In the genomic region with DNA sequence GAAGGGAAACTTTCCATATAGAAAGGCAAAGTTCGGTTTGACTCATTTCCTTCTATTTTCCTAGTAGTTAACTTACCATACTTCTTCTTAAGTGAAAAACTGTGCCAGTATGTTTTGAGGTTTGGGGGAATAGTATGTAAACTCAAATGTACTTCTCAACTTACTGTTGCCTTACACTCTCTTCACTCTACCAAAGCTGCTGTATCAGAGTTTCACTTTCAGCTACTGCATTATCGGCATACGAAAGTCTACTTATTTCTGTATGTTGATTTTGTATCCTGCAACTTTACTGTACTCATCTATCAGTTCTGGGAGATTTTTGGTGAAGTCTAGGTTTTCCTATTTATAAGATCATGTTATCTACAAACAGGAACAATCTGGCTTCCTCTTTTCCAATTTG, we compare ENCODE assay signal across 15 cellular contexts.
DNase-seq lines count a peak whose midpoint lies in the region; ATAC-seq, FAIRE-seq and TF ChIP-seq lines count a peak whose summit lies in the region.
"Had no signal": no experiment of that assay in that cellular context is flagged by ENCODE, and none has a peak within 500 bp of the region (broad histone marks: within the 10 kb centered on the region; RNA-seq: fewer than 3 reads in every experiment).

No MANE protein-coding gene starts in this region.

- H3K18ac ChIP-seq in H1 (ENCODE audit: extremely low read depth, low read length), result no peak overlapping the region

- H3K79me2 ChIP-seq in PC-9 (ENCODE audit: low read depth) (no peaks in the 10 kb centered on the region), H1 (ENCODE audit: control insufficient read depth in 1 of 2, insufficient read depth in 2 of 2, low read length in 2 of 2) (no peaks in the 10 kb centered on the region)

- H3F3A ChIP-seq in PC-9 (ENCODE audit: insufficient read depth, low read depth), result no peaks in the 10 kb centered on the region

- H4K8ac ChIP-seq in H1 (ENCODE audit: extremely low read depth, insufficient read depth, low read length), result no peak overlapping the region

- 90% methylated on average over 3 of the region's 3 CpGs; no CpG with 5 or more reads in 1 of the 2 experiments for WGBS in H1 (ENCODE audit: extremely low coverage in 1 of 2, insufficient coverage in 1 of 2, insufficient read length in 1 of 2, insufficient replicate concordance in 2 of 2, low coverage in 1 of 2, low lambda C conversion rate in 2 of 2, missing lambda C conversion rate in 1 of 2), 2 experiments

- no peak for TF ChIP-seq RAD21 in H1 (IDR thresholded peaks at IDR 0.05 in 1 of 2, conservative IDR thresholded peaks at IDR 0.05 in 1 of 2; ENCODE audit: low read depth in 2 of 2, low read length in 2 of 2)

- H2AK5ac ChIP-seq in H1 (ENCODE audit: low read depth, low read length), result no peak overlapping the region

- H3K27me3 Mint-ChIP-seq in Calu3 (ENCODE audit: unreplicated experiment), result no peaks in the 10 kb centered on the region
- H3K27me3 Mint-ChIP-seq in activated naive CD4-positive, alpha-beta T cell treated with anti-CD3 and anti-CD28 coated beads, Interleukin-2, amount 10 ng/mL, durations not matched to agents 7 days and 5 days, result no peaks in the 10 kb centered on the region

- H3K36me3 ChIP-seq in PC-9 (ENCODE audit: low read depth), result no peaks in the 10 kb centered on the region
- no peaks in the 10 kb centered on the region for H3K36me3 ChIP-seq in H1 (ENCODE audit: control insufficient read depth in 2 of 4, insufficient read depth in 4 of 4, low read length in 3 of 4)
- no peaks in the 10 kb centered on the region for H3K36me3 ChIP-seq in kidney (ENCODE audit: control insufficient read depth in 1 of 2, insufficient read depth in 2 of 2, low read length in 2 of 2)

- H3K27me3 ChIP-seq in PC-9 (ENCODE audit: insufficient read depth, low read depth) (no peaks in the 10 kb centered on the region), H1 (replicated peaks in 1 of 4; ENCODE audit: control insufficient read depth in 3 of 4, extremely low read depth in 1 of 4, insufficient read depth in 3 of 4, low read length in 3 of 4) (no peaks in the 10 kb centered on the region)

- H3K14ac ChIP-seq in H1 (ENCODE audit: insufficient read length), result no peak overlapping the region

- no peak overlapping the region for H4K91ac ChIP-seq in H1 (replicated peaks; ENCODE audit: insufficient read length, low read length)

- H3K9me3 ChIP-seq in PC-9 (ENCODE audit: insufficient read depth, low read depth) (no peaks in the 10 kb centered on the region), H1 (ENCODE audit: insufficient read depth in 2 of 2, low read depth in 1 of 2, low read length in 1 of 2) (no peaks in the 10 kb centered on the region), kidney (ENCODE audit: control insufficient read depth in 1 of 2, low read length in 2 of 2) (no peaks in the 10 kb centered on the region)

- no peaks in the 10 kb centered on the region for H3K4me1 Mint-ChIP-seq in Calu3 (ENCODE audit: low read depth, unreplicated experiment)
- H3K4me1 Mint-ChIP-seq in activated naive CD4-positive, alpha-beta T cell treated with anti-CD3 and anti-CD28 coated beads, Interleukin-2, amount 10 ng/mL, durations not matched to agents 7 days and 5 days, result no peaks in the 10 kb centered on the region
- H3K4me1 Mint-ChIP-seq: CD14-positive monocyte, GM23338, H9 had no signal

- no peaks in the 10 kb centered on the region for H3K79me1 ChIP-seq in H1 (ENCODE audit: low read depth, low read length)

- H3K4me2 ChIP-seq in PC-9 (no peak overlapping the region), H1 (ENCODE audit: insufficient read depth in 1 of 2, low read depth in 2 of 2, low read length in 2 of 2) (no peak overlapping the region)
- H3K4me2 ChIP-seq: GM23338 had no signal

- H2BK20ac ChIP-seq in H1 (ENCODE audit: low read length), result no peak overlapping the region

- H3K23ac ChIP-seq in H1 (ENCODE audit: insufficient read length), result no peak overlapping the region

- H2BK5ac ChIP-seq in H1 (ENCODE audit: low read depth, low read length), result no peak overlapping the region

- H3K9ac ChIP-seq in H1 (replicated peaks in 1 of 4; ENCODE audit: extremely low read depth in 1 of 4, low read depth in 3 of 4, low read length in 3 of 4) (no peak overlapping the region), kidney (ENCODE audit: low read length in 2 of 2) (no peak overlapping the region)

- H2AFZ ChIP-seq in PC-9 (peak overlapping the region; percentile 44; the same call in 1 of the 2 replicates), H1 (ENCODE audit: low read length) (0 out of 2 replicates have a peak overlapping the region, but pooled peaks have one; percentile 15)
- H2AFZ ChIP-seq: GM23338 had no signal

- intact Hi-C loops in Calu3 (cut with micrococcal nuclease; ENCODE audit: unreplicated experiment), result no loop called here
- intact Hi-C loops in PC-9 (cut with micrococcal nuclease; ENCODE audit: unreplicated experiment), result no loop called here
- intact Hi-C loops in kidney (cut with DNase I), result no loop called here

- H3K27ac ChIP-seq in PC-9, result no peak overlapping the region
- H3K27ac ChIP-seq in H1 (ENCODE audit: low read depth, low read length), result no peak overlapping the region
- no peak overlapping the region for H3K27ac ChIP-seq in kidney (ENCODE audit: low read depth in 2 of 2, low read length in 2 of 2)

- H3K9me3 Mint-ChIP-seq in Calu3 (ENCODE audit: low read depth, unreplicated experiment), result peaks cover 2% of the 10 kb centered on the region
- peaks cover 4% of the 10 kb centered on the region for H3K9me3 Mint-ChIP-seq in activated naive CD4-positive, alpha-beta T cell treated with anti-CD3 and anti-CD28 coated beads, Interleukin-2, amount 10 ng/mL, durations not matched to agents 7 days and 5 days
- H3K9me3 Mint-ChIP-seq: GM23338 had no signal

- H3K4me1 ChIP-seq in PC-9 (replicated peaks; ENCODE audit: insufficient read depth) (no peaks in the 10 kb centered on the region), H1 (replicated peaks in 1 of 4; ENCODE audit: control insufficient read depth in 3 of 4, insufficient read depth in 4 of 4, low read length in 3 of 4) (no peaks in the 10 kb centered on the region), kidney (ENCODE audit: control insufficient read depth in 1 of 2, insufficient read depth in 1 of 2, low read depth in 1 of 2, low read length in 2 of 2) (no peaks in the 10 kb centered on the region)

- no peaks in the 10 kb centered on the region for H3K36me3 Mint-ChIP-seq in Calu3 (ENCODE audit: insufficient read depth, unreplicated experiment)
- no peaks in the 10 kb centered on the region for H3K36me3 Mint-ChIP-seq in activated naive CD4-positive, alpha-beta T cell treated with anti-CD3 and anti-CD28 coated beads, Interleukin-2, amount 10 ng/mL, durations not matched to agents 7 days and 5 days
- H3K36me3 Mint-ChIP-seq: CD14-positive monocyte; CD8-positive, alpha-beta T cell had no signal

- no peak overlapping the region for H2BK12ac ChIP-seq in H1 (ENCODE audit: low read depth, low read length)

- no peak overlapping the region for H3K27ac Mint-ChIP-seq in Calu3 (ENCODE audit: unreplicated experiment)
- no peak overlapping the region for H3K27ac Mint-ChIP-seq in activated naive CD4-positive, alpha-beta T cell treated with anti-CD3 and anti-CD28 coated beads, Interleukin-2, amount 10 ng/mL, durations not matched to agents 7 days and 5 days
- H3K27ac Mint-ChIP-seq: CD14-positive monocyte; CD8-positive, alpha-beta T cell; GM23338; H9 had no signal

- CTCF ChIA-PET in Calu3 (lab: Charles Lee) (no interaction called here), PC-9 (lab: Charles Lee) (no interaction called here), H1 (lab: Charles Lee; ENCODE audit: partially characterized antibody) (interaction anchor here (0.6 kb wide), 1 partner anchor 356 kb away, joined by 3 read pairs; no protein-coding TSS in a partner anchor)
- CTCF ChIA-PET in activated naive CD4-positive, alpha-beta T cell treated with anti-CD3 and anti-CD28 coated beads, Interleukin-2, amount 10 ng/mL, durations not matched to agents 7 days and 5 days (lab: Charles Lee), result no interaction called here

- no peaks in the 10 kb centered on the region for H3K23me2 ChIP-seq in H1 (ENCODE audit: low read depth, low read length)

- no peak overlapping the region for H4K5ac ChIP-seq in H1 (ENCODE audit: insufficient read length, low read depth, low read length)

- BruUV-seq in Calu3 (replicated peaks; lab: Mats Ljungman, UMichigan) (no TSS peak), PC-9 (replicated peaks; lab: Mats Ljungman, UMichigan) (no TSS peak)

- no peak for TF ChIP-seq POLR2A in H1 (IDR thresholded peaks at IDR 0.05; ENCODE audit: control extremely low read depth in 1 of 2, low read depth in 2 of 2, low read length in 2 of 2)

- FAIRE-seq in H1 (lab: Jason Lieb, UNC) (no peak), kidney (lab: Jason Lieb, UNC) (no peak)

- POLR2A ChIA-PET in PC-9 (lab: Charles Lee; ENCODE audit: unreplicated experiment), result no interaction called here
- POLR2A ChIA-PET in H1 (lab: Charles Lee; ENCODE audit: partially characterized antibody), result no interaction called here

- H3K4ac ChIP-seq in H1 (replicated peaks; ENCODE audit: insufficient read length, low read depth, low read length), result no peak overlapping the region

- H2BK15ac ChIP-seq in H1 (ENCODE audit: low read length), result no peak overlapping the region

- H3K56ac ChIP-seq in H1 (replicated peaks; ENCODE audit: insufficient read length, low read depth, low read length), result no peak overlapping the region

- H3K4me3 Mint-ChIP-seq in Calu3 (ENCODE audit: low read depth, unreplicated experiment), result peak overlapping the region; percentile 17
- no peak overlapping the region for H3K4me3 Mint-ChIP-seq in activated naive CD4-positive, alpha-beta T cell treated with anti-CD3 and anti-CD28 coated beads, Interleukin-2, amount 10 ng/mL, durations not matched to agents 7 days and 5 days
- H3K4me3 Mint-ChIP-seq: CD14-positive monocyte; CD8-positive, alpha-beta T cell; GM23338; H9 had no signal

- H3K4me3 ChIP-seq in PC-9 (no peak overlapping the region), H1 (ENCODE audit: extremely low read depth in 1 of 4, insufficient read depth in 2 of 4, low read depth in 3 of 4, low read length in 4 of 4) (no peak overlapping the region), kidney (ENCODE audit: low read length in 2 of 2) (no peak overlapping the region)
- H3K4me3 ChIP-seq: GM23338 had no signal

- TF ChIP-seq CTCF in Calu3 (IDR thresholded peaks at IDR 0.05; ENCODE audit: unreplicated experiment) (no peak), PC-9 (conservative IDR thresholded peaks at IDR 0.05) (no peak), H1 (IDR thresholded peaks at IDR 0.05; ENCODE audit: control extremely low read depth in 1 of 3, insufficient read depth in 1 of 3, low read depth in 1 of 3, low read length in 3 of 3) (no peak), kidney (IDR thresholded peaks at IDR 0.05; ENCODE audit: borderline replicate concordance, extremely low read depth, insufficient read depth) (no peak)

- TF ChIP-seq EP300 in H1 (IDR thresholded peaks at IDR 0.05; ENCODE audit: borderline replicate concordance in 1 of 2, low read depth in 2 of 2, low read length in 2 of 2), result no peak

- H2BK120ac ChIP-seq in H1 (replicated peaks; ENCODE audit: low read depth, low read length), result no peak overlapping the region

- H4K20me1 ChIP-seq in PC-9 (ENCODE audit: insufficient read depth) (no peaks in the 10 kb centered on the region), H1 (replicated peaks in 1 of 2; ENCODE audit: control insufficient read depth in 1 of 2, insufficient read depth in 2 of 2, low read length in 2 of 2) (no peaks in the 10 kb centered on the region)

- no peak for ATAC-seq in GM21447 (IDR thresholded peaks at IDR 0.05; ENCODE audit: unreplicated experiment)
- ATAC-seq: CD8-positive, alpha-beta T cell; GM23338 had no signal

- no peaks in the 10 kb centered on the region for H3K9me2 ChIP-seq in PC-9 (ENCODE audit: insufficient read depth)

- DNase-seq in Calu3 (no peak), HT1080 (ENCODE audit: low read depth) (peak; percentile 10), PC-9 (no peak), H1 (ENCODE audit: low read depth in 1 of 2, low spot score in 2 of 2) (no peak), kidney (no peak)
- no peak for DNase-seq in activated naive CD4-positive, alpha-beta T cell treated with anti-CD3 and anti-CD28 coated beads, Interleukin-2, amount 10 ng/mL, durations not matched to agents 7 days and 5 days
- DNase-seq: CD8-positive, alpha-beta T cell; COR-L47; DMS53; GF-D8; H9; KG1 had no signal
